Comparison of ENCODE assay signal across 29 cellular contexts in the genomic region with DNA sequence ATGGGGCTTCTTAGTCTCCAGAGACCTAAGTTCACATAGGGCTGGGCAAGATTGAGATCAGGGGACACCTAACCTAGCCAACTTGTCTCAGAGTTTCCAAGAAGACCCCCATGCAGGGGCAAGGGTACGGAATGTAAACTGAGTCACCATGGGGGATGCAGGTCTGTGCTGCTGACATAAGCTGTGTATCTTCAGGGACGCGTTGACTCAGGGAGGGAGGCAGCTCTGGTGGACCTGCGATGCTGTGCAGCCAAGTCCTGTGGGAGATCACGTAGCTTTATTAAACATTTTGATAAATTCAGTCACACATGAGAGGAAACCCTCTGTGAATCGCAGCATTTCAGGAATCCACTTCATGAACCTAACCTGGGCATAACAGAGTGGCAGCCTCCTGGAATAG.
"Had no signal": no experiment of that assay in that cellular context is flagged by ENCODE, and none has a peak within 500 bp of the region (broad histone marks: within the 10 kb centered on the region; RNA-seq: fewer than 3 reads in every experiment).

No MANE protein-coding gene starts in this region.

- DNase-seq: activated CD4-positive, alpha-beta memory T cell treated with anti-CD3 and anti-CD28 coated beads for 36 hours; activated CD4-positive, alpha-beta T cell treated with anti-CD3 and anti-CD28 coated beads for 36 hours; activated CD4-positive, alpha-beta T cell treated with anti-CD3 and anti-CD28 coated beads, Interleukin-2, amount 10 ng/mL, durations not matched to agents 24 days and 14 days; activated CD4-positive, CD25-positive, alpha-beta regulatory T cell; activated CD4-positive, CD25-positive, alpha-beta regulatory T cell treated with anti-CD3 and anti-CD28 coated beads, Interleukin-2, amount 50 U/mL, for 72 hours; activated CD8-positive, alpha-beta memory T cell treated with anti-CD3 and anti-CD28 coated beads, Interleukin-2, amount 10 ng/mL, durations not matched to agents 7 days and 5 days; activated CD8-positive, alpha-beta memory T cell treated with anti-CD3 and anti-CD28 coated beads, Interleukin-2, amount 50 U/mL, for 4 hours; activated CD8-positive, alpha-beta T cell treated with anti-CD3 and anti-CD28 coated beads, Interleukin-2, amount 10 ng/mL, durations not matched to agents 7 days and 5 days; activated gamma-delta T cell; activated naive CD4-positive, alpha-beta T cell; activated naive CD4-positive, alpha-beta T cell treated with anti-CD3 and anti-CD28 coated beads, Interleukin-2, amount 10 ng/mL, durations not matched to agents 7 days and 5 days; activated naive CD8-positive, alpha-beta T cell treated with anti-CD3 and anti-CD28 coated beads, Interleukin-2, amount 10 ng/mL, durations not matched to agents 7 days and 5 days; activated T-cell treated with anti-CD3 and anti-CD28 coated beads, Interleukin-2, amount 50 U/mL, for 24 hours; activated T-cell treated with anti-CD3 and anti-CD28 coated beads, Interleukin-2, amount 50 U/mL, for 72 hours; central memory CD4-positive, alpha-beta T cell; cerebellar nuclear complex; colonic mucosa; effector CD8-positive, alpha-beta T cell; foreskin keratinocyte; gastrocnemius medialis; glutamatergic neuron; T-helper 2 cell had no signal

- H3K4me1 Mint-ChIP-seq: activated CD4-positive, alpha-beta T cell treated with anti-CD3 and anti-CD28 coated beads for 36 hours; activated CD4-positive, alpha-beta T cell treated with anti-CD3 and anti-CD28 coated beads, Interleukin-2, amount 10 ng/mL, durations not matched to agents 24 days and 14 days; activated CD8-positive, alpha-beta memory T cell treated with anti-CD3 and anti-CD28 coated beads, Interleukin-2, amount 10 ng/mL, durations not matched to agents 7 days and 5 days; activated naive CD4-positive, alpha-beta T cell treated with anti-CD3 and anti-CD28 coated beads, Interleukin-2, amount 10 ng/mL, durations not matched to agents 7 days and 5 days; activated naive CD8-positive, alpha-beta T cell treated with anti-CD3 and anti-CD28 coated beads, Interleukin-2, amount 10 ng/mL, durations not matched to agents 7 days and 5 days; brain had no signal

- H3K36me3 ChIP-seq: ascending aorta, breast epithelium, cardiac muscle cell, colonic mucosa, gastrocnemius medialis had no signal

- H3K9me3 ChIP-seq: ascending aorta, breast epithelium, colonic mucosa, gastrocnemius medialis had no signal

- H3K4me3 ChIP-seq: ascending aorta, breast epithelium, cardiac muscle cell, colonic mucosa, gastrocnemius medialis had no signal

- ATAC-seq: activated CD4-positive, alpha-beta T cell treated with anti-CD3 and anti-CD28 coated beads for 36 hours; activated CD8-positive, alpha-beta memory T cell treated with anti-CD3 and anti-CD28 coated beads, Interleukin-2, amount 10 ng/mL, durations not matched to agents 7 days and 5 days; activated CD8-positive, alpha-beta T cell treated with anti-CD3 and anti-CD28 coated beads, Interleukin-2, amount 10 ng/mL, durations not matched to agents 7 days and 5 days; activated naive CD4-positive, alpha-beta T cell treated with anti-CD3 and anti-CD28 coated beads, Interleukin-2, amount 50 U/mL, for 72 hours; activated T-cell treated with anti-CD3 and anti-CD28 coated beads, Interleukin-2, amount 50 U/mL, for 72 hours; esophagus mucosa; foreskin keratinocyte; gastrocnemius medialis had no signal

- H3K27ac Mint-ChIP-seq: activated CD4-positive, alpha-beta memory T cell treated with anti-CD3 and anti-CD28 coated beads for 36 hours; activated CD4-positive, alpha-beta T cell treated with anti-CD3 and anti-CD28 coated beads for 36 hours; activated CD4-positive, alpha-beta T cell treated with anti-CD3 and anti-CD28 coated beads, Interleukin-2, amount 10 ng/mL, durations not matched to agents 24 days and 14 days; activated CD8-positive, alpha-beta memory T cell treated with anti-CD3 and anti-CD28 coated beads, Interleukin-2, amount 10 ng/mL, durations not matched to agents 7 days and 5 days; activated CD8-positive, alpha-beta T cell treated with anti-CD3 and anti-CD28 coated beads, Interleukin-2, amount 10 ng/mL, durations not matched to agents 7 days and 5 days; activated naive CD4-positive, alpha-beta T cell treated with anti-CD3 and anti-CD28 coated beads, Interleukin-2, amount 10 ng/mL, durations not matched to agents 7 days and 5 days; activated naive CD4-positive, alpha-beta T cell treated with anti-CD3 and anti-CD28 coated beads, Interleukin-2, amount 50 U/mL, for 72 hours; activated naive CD8-positive, alpha-beta T cell treated with anti-CD3 and anti-CD28 coated beads, Interleukin-2, amount 10 ng/mL, durations not matched to agents 7 days and 5 days; activated T-cell treated with anti-CD3 and anti-CD28 coated beads, Interleukin-2, amount 50 U/mL, for 24 hours; activated T-cell treated with anti-CD3 and anti-CD28 coated beads, Interleukin-2, amount 50 U/mL, for 72 hours; brain had no signal

- H3K36me3 Mint-ChIP-seq: activated CD4-positive, alpha-beta memory T cell treated with anti-CD3 and anti-CD28 coated beads for 36 hours; activated CD8-positive, alpha-beta memory T cell treated with anti-CD3 and anti-CD28 coated beads, Interleukin-2, amount 10 ng/mL, durations not matched to agents 7 days and 5 days; activated naive CD4-positive, alpha-beta T cell treated with anti-CD3 and anti-CD28 coated beads, Interleukin-2, amount 10 ng/mL, durations not matched to agents 7 days and 5 days; activated naive CD4-positive, alpha-beta T cell treated with anti-CD3 and anti-CD28 coated beads, Interleukin-2, amount 50 U/mL, for 72 hours; activated naive CD8-positive, alpha-beta T cell treated with anti-CD3 and anti-CD28 coated beads, Interleukin-2, amount 10 ng/mL, durations not matched to agents 7 days and 5 days; brain had no signal

- H3K27me3 Mint-ChIP-seq: activated CD4-positive, alpha-beta memory T cell treated with anti-CD3 and anti-CD28 coated beads for 36 hours; activated CD4-positive, alpha-beta T cell treated with anti-CD3 and anti-CD28 coated beads, Interleukin-2, amount 10 ng/mL, durations not matched to agents 24 days and 14 days; activated CD8-positive, alpha-beta memory T cell treated with anti-CD3 and anti-CD28 coated beads, Interleukin-2, amount 10 ng/mL, durations not matched to agents 7 days and 5 days; activated naive CD4-positive, alpha-beta T cell treated with anti-CD3 and anti-CD28 coated beads, Interleukin-2, amount 10 ng/mL, durations not matched to agents 7 days and 5 days; activated naive CD8-positive, alpha-beta T cell treated with anti-CD3 and anti-CD28 coated beads, Interleukin-2, amount 10 ng/mL, durations not matched to agents 7 days and 5 days had no signal

- H3K27ac ChIP-seq: ascending aorta, breast epithelium, cardiac muscle cell, colonic mucosa, foreskin keratinocyte, gastrocnemius medialis had no signal

- FAIRE-seq: endometrium had no signal

- H3K4me1 ChIP-seq: ascending aorta, breast epithelium, colonic mucosa, foreskin keratinocyte, gastrocnemius medialis had no signal

- H3K27me3 ChIP-seq: ascending aorta, breast epithelium, cardiac muscle cell, colonic mucosa, foreskin keratinocyte, gastrocnemius medialis had no signal

- H3K9me3 Mint-ChIP-seq: activated CD4-positive, alpha-beta memory T cell treated with anti-CD3 and anti-CD28 coated beads for 36 hours; activated CD4-positive, alpha-beta T cell treated with anti-CD3 and anti-CD28 coated beads, Interleukin-2, amount 10 ng/mL, durations not matched to agents 24 days and 14 days; activated naive CD4-positive, alpha-beta T cell treated with anti-CD3 and anti-CD28 coated beads, Interleukin-2, amount 10 ng/mL, durations not matched to agents 7 days and 5 days; activated naive CD4-positive, alpha-beta T cell treated with anti-CD3 and anti-CD28 coated beads, Interleukin-2, amount 50 U/mL, for 72 hours; activated naive CD8-positive, alpha-beta T cell treated with anti-CD3 and anti-CD28 coated beads, Interleukin-2, amount 10 ng/mL, durations not matched to agents 7 days and 5 days; activated T-cell treated with anti-CD3 and anti-CD28 coated beads, Interleukin-2, amount 50 U/mL, for 24 hours; activated T-cell treated with anti-CD3 and anti-CD28 coated beads, Interleukin-2, amount 50 U/mL, for 72 hours had no signal

- H3K4me3 Mint-ChIP-seq: activated CD4-positive, alpha-beta memory T cell treated with anti-CD3 and anti-CD28 coated beads for 36 hours; activated CD4-positive, alpha-beta T cell treated with anti-CD3 and anti-CD28 coated beads for 36 hours; activated CD4-positive, alpha-beta T cell treated with anti-CD3 and anti-CD28 coated beads, Interleukin-2, amount 10 ng/mL, durations not matched to agents 24 days and 14 days; activated CD8-positive, alpha-beta memory T cell treated with anti-CD3 and anti-CD28 coated beads, Interleukin-2, amount 10 ng/mL, durations not matched to agents 7 days and 5 days; activated CD8-positive, alpha-beta T cell treated with anti-CD3 and anti-CD28 coated beads, Interleukin-2, amount 10 ng/mL, durations not matched to agents 7 days and 5 days; activated naive CD4-positive, alpha-beta T cell treated with anti-CD3 and anti-CD28 coated beads, Interleukin-2, amount 10 ng/mL, durations not matched to agents 7 days and 5 days; activated naive CD8-positive, alpha-beta T cell treated with anti-CD3 and anti-CD28 coated beads, Interleukin-2, amount 10 ng/mL, durations not matched to agents 7 days and 5 days; activated T-cell treated with anti-CD3 and anti-CD28 coated beads, Interleukin-2, amount 50 U/mL, for 24 hours; activated T-cell treated with anti-CD3 and anti-CD28 coated beads, Interleukin-2, amount 50 U/mL, for 72 hours; brain had no signal
